In the genomic region with DNA sequence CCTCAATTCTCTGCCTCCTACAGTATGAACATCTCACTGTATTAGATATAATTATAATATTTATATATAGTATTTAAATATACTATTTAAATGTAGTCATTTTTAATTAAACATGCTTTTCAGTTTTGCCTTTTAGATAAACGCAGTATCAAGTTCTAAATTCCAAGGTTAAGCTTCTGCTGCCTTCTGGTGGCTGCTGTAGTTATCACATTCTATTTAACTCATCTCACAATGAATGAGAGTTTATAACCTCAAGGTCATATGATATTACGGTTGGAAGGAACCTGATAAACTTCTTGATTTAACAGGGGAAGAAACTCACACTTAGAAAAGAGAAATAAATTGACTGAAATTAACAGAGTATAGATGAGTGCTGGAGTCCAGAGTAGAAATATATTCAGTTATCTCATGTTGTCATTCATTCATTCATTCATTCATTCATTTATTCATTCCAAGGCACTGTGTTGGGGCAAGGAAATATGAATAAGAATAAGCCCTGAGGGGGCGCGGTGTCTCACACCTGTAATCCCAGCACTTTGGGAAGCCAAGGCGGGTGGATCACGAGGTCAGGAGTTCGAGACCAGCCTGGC, we compare ENCODE assay signal across 8 cellular contexts. TPM values are rescaled to one million over a fixed set of nuclear protein-coding genes. Genes with fewer than 3 reads are reported as not detected.
A peak's percentile ranks its signal among the peaks of the same experiment; 100 is the strongest.
DNase-seq lines count a peak whose midpoint lies in the region; ATAC-seq and TF ChIP-seq lines count a peak whose summit lies in the region.

No MANE protein-coding gene starts in this region.

- H3K36me3 ChIP-seq in esophagus muscularis mucosa, result no peaks in the 10 kb centered on the region
- no peaks in the 10 kb centered on the region for H3K36me3 ChIP-seq in neural progenitor cell

- no peaks in the 10 kb centered on the region for H4K20me1 ChIP-seq in neural progenitor cell (ENCODE audit: low read depth)

- H3K27me3 ChIP-seq in esophagus muscularis mucosa, result no peaks in the 10 kb centered on the region
- no peaks in the 10 kb centered on the region for H3K27me3 ChIP-seq in neural progenitor cell

- H3K4me3 ChIP-seq in esophagus muscularis mucosa, result no peak overlapping the region
- H3K4me3 ChIP-seq in neural progenitor cell, result no peak overlapping the region

- H3K4me1 ChIP-seq in esophagus muscularis mucosa (no peaks in the 10 kb centered on the region), neural progenitor cell (no peaks in the 10 kb centered on the region)

- H3K27ac Mint-ChIP-seq in neural progenitor cell, result no peak overlapping the region

- H3K36me3 Mint-ChIP-seq in neural progenitor cell, result no peaks in the 10 kb centered on the region

- H3K4me2 ChIP-seq in neural progenitor cell, result no peak overlapping the region

- no peaks in the 10 kb centered on the region for H3K9me3 ChIP-seq in esophagus muscularis mucosa
- H3K9me3 ChIP-seq in neural progenitor cell (ENCODE audit: low read depth), result no peaks in the 10 kb centered on the region

- intact Hi-C loops in esophagus muscularis mucosa (cut with DNase I), result loop anchor here (5.0 kb wide), 1 partner anchor 422 kb away; no protein-coding TSS in a partner anchor

- H3K9ac ChIP-seq in neural progenitor cell, result no peak overlapping the region

- H2AFZ ChIP-seq in neural progenitor cell (replicated peaks), result no peak overlapping the region

- no peaks in the 10 kb centered on the region for H3K79me2 ChIP-seq in neural progenitor cell (ENCODE audit: low read depth)

- no peak overlapping the region for H3K4me3 Mint-ChIP-seq in neural progenitor cell

- no peaks in the 10 kb centered on the region for H3K9me3 Mint-ChIP-seq in neural progenitor cell

- TF ChIP-seq POLR2A in esophagus muscularis mucosa (IDR thresholded peaks at IDR 0.05; ENCODE audit: low read depth), result no peak

- H3K4me1 Mint-ChIP-seq in neural progenitor cell, result peaks cover 3% of the 10 kb centered on the region

- WGBS in esophagus muscularis mucosa, result 65% methylated on average over 7 of the region's 7 CpGs

- no peak for TF ChIP-seq EP300 in esophagus muscularis mucosa (IDR thresholded peaks at IDR 0.05)

- peaks cover 2% of the 10 kb centered on the region for H3K27me3 Mint-ChIP-seq in neural progenitor cell (ENCODE audit: insufficient read depth, low read depth)

- ATAC-seq in HG02973 (IDR thresholded peaks at IDR 0.05; ENCODE audit: unreplicated experiment) (no peak), GM19328 (IDR thresholded peaks at IDR 0.05; ENCODE audit: unreplicated experiment) (no peak)

- no peak overlapping the region for H3K27ac ChIP-seq in esophagus muscularis mucosa (replicated peaks in 1 of 4)
- no peak overlapping the region for H3K27ac ChIP-seq in neural progenitor cell

- H3F3A ChIP-seq in neural progenitor cell (ENCODE audit: low read depth), result no peaks in the 10 kb centered on the region

- TF ChIP-seq CTCF in esophagus muscularis mucosa (IDR thresholded peaks at IDR 0.05) (peak; percentile 51 to 59 (median 55)), neural progenitor cell (IDR thresholded peaks at IDR 0.05) (peak; percentile 47)

- DNase-seq in AG08395 (ENCODE audit: low spot score) (peak; percentile 30), GM04504 (ENCODE audit: low read depth) (peak; percentile 4), NCI-H1048 (lab: John Stamatoyannopoulos, UW) (peak; percentile 25), T-helper 9 cell (peak; percentile 6), esophagus muscularis mucosa (ENCODE audit: extremely low spot score) (no peak), neural progenitor cell (ENCODE audit: low spot score) (no peak)

RNA-seq across cellular contexts. Expression of a gene that starts 31.9 kb away (rescaled TPM):
- not detected for total RNA-seq in esophagus muscularis mucosa
- total RNA-seq in neural progenitor cell (ENCODE audit: low replicate concordance), result not detected in 2 replicates

Comparison
In these comparisons a context has a peak if more than half of its experiments do, and no peak if none do; other contexts are left out.
1. DNase-seq: peak in AG08395 (single experiment), GM04504 (single experiment), NCI-H1048 (single experiment) and T-helper 9 cell (single experiment); none in esophagus muscularis mucosa (single experiment) and neural progenitor cell (single experiment).